Comparison of ENCODE assay signal across 8 cellular contexts in the genomic region with DNA sequence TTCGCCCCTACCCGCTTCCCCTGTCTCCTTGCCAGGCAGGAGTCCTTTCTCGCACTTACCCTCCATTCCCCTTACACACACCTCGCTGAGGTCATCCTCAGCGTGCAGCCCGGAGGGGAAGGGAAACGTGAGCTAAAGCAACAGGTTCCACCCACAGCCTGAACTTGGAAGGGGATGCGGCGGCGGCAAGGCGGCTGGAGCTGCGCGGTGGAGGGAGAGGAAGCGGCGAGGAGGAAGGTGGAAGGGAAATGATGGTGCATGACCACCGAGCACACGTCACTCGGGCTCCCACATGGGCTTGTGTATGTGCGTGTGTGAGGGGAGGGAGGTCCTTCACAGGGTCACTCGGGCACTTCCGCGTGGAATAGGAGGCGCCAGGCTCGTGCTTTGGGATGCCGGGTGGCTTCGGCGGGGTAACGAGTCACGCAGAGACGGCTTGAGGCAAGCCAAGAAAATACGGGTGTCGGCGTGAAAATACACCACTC.
DNase-seq lines count a peak whose midpoint lies in the region; ATAC-seq and TF ChIP-seq lines count a peak whose summit lies in the region.

No MANE protein-coding gene starts in this region.

- no peaks in the 10 kb centered on the region for H3K9me2 ChIP-seq in GM23338 (ENCODE audit: insufficient read depth)

- H3K27me3 Mint-ChIP-seq in GM23338 (ENCODE audit: insufficient read depth, low read depth, poor library complexity): peaks cover 12% of the 10 kb centered on the region

- peaks cover 40% of the 10 kb centered on the region for H3K4me1 Mint-ChIP-seq in GM23338

- H3K4me3 Mint-ChIP-seq in GM23338: peak overlapping the region; percentile 93

- peaks cover 10% of the 10 kb centered on the region; the same call in 1 of the 2 replicates for H3K27me3 ChIP-seq in GM23338 (ENCODE audit: insufficient read depth)
- H3K27me3 ChIP-seq in WERI-Rb-1 (ENCODE audit: insufficient read depth, low read depth, severe bottlenecking): no peaks in the 10 kb centered on the region
- H3K27me3 ChIP-seq in muscle layer of duodenum (ENCODE audit: low read depth, low read length): no peaks in the 10 kb centered on the region

- peaks cover 8% of the 10 kb centered on the region for H4K20me1 ChIP-seq in GM23338 (replicated peaks; ENCODE audit: insufficient read depth)

- no peak for DNase-seq in activated CD4-positive, CD25-positive, alpha-beta regulatory T cell (lab: John Stamatoyannopoulos, UW)
- peak; percentile 69 for DNase-seq in GM23338 (ENCODE audit: low spot score)
- no peak for DNase-seq in LNCaP clone FGC (ENCODE audit: low read depth)
- DNase-seq in WERI-Rb-1: peak; percentile 30
- DNase-seq in fibroblast of gingiva (ENCODE audit: low read depth): peak; percentile 77

- H3K4me1 ChIP-seq in GM23338 (ENCODE audit: insufficient read depth) (peaks cover 34% of the 10 kb centered on the region), muscle layer of duodenum (ENCODE audit: control insufficient read depth in 1 of 2, insufficient read depth in 2 of 2, low read length in 2 of 2) (peaks cover 0 to 19% of the 10 kb centered on the region in 2 donors), urinary bladder (ENCODE audit: insufficient read depth) (no peaks in the 10 kb centered on the region)

- peaks cover 18% of the 10 kb centered on the region for H3K79me2 ChIP-seq in GM23338 (replicated peaks; ENCODE audit: insufficient read depth)

- TF ChIP-seq CTCF in GM23338 (conservative IDR thresholded peaks at IDR 0.05; ENCODE audit: low read depth in 2 of 2) (no peak), LNCaP clone FGC (IDR thresholded peaks at IDR 0.05; ENCODE audit: control insufficient read depth, extremely low read depth, insufficient read depth) (no peak), WERI-Rb-1 (IDR thresholded peaks at IDR 0.05; ENCODE audit: low read depth, low read length) (no peak)

- H3K36me3 ChIP-seq in GM23338 (ENCODE audit: insufficient read depth) (no peaks in the 10 kb centered on the region), WERI-Rb-1 (no peaks in the 10 kb centered on the region), muscle layer of duodenum (ENCODE audit: control insufficient read depth in 1 of 2, insufficient read depth in 2 of 2, low read length in 2 of 2) (peaks cover 0 to 12% of the 10 kb centered on the region in 2 donors), urinary bladder (ENCODE audit: insufficient read depth) (no peaks in the 10 kb centered on the region)

- H2AFZ ChIP-seq in GM23338: peak overlapping the region; percentile 73; the same call in 1 of the 2 replicates

- H3K9me3 ChIP-seq in WERI-Rb-1 (ENCODE audit: severe bottlenecking) (no peaks in the 10 kb centered on the region), muscle layer of duodenum (ENCODE audit: control insufficient read depth in 1 of 2, low read length in 2 of 2) (no peaks in the 10 kb centered on the region)

- H3K27ac Mint-ChIP-seq in GM23338: peak overlapping the region; percentile 87

- H3K27ac ChIP-seq in GM23338 (ENCODE audit: low read depth) (peak overlapping the region; percentile 84; the same call in 1 of the 2 replicates), WERI-Rb-1 (peak overlapping the region; percentile 79), muscle layer of duodenum (ENCODE audit: low read length) (peak overlapping the region; percentile 83), urinary bladder (ENCODE audit: low read depth) (peak overlapping the region; percentile 78)

- H3K9me3 Mint-ChIP-seq in GM23338: no peaks in the 10 kb centered on the region; the same call in 1 of the 3 replicates

- H3K4me2 ChIP-seq in GM23338: peak overlapping the region; percentile 97

- ATAC-seq in activated CD4-positive, CD25-positive, alpha-beta regulatory T cell treated with anti-CD3 and anti-CD28 coated beads, Interleukin-2, amount 50 U/mL, for 24 hours: peak; percentile 9 to 31
- ATAC-seq in GM23338: peak; percentile 34

- H3K36me3 Mint-ChIP-seq in GM23338 (ENCODE audit: low read depth): no peaks in the 10 kb centered on the region

- H3K4me3 ChIP-seq in GM23338: peak overlapping the region; percentile 95
- peak overlapping the region; percentile 51 for H3K4me3 ChIP-seq in LNCaP clone FGC (ENCODE audit: low read depth, low read length)
- peak overlapping the region; percentile 51 for H3K4me3 ChIP-seq in WERI-Rb-1 (ENCODE audit: low read depth, low read length)
- peak overlapping the region; percentile 65 to 79 for H3K4me3 ChIP-seq in muscle layer of duodenum (ENCODE audit: low read depth in 1 of 2, low read length in 2 of 2)
- peak overlapping the region; percentile 72 for H3K4me3 ChIP-seq in urinary bladder (ENCODE audit: low read depth, low read length)

- 0 out of 2 replicates have a peak, but pooled peaks cover 3% of the 10 kb centered on the region for H3F3A ChIP-seq in GM23338 (replicated peaks; ENCODE audit: low read depth)

- 3% methylated on average over 33 of the region's 33 CpGs for WGBS in urinary bladder

TF ChIP-seq in GM23338, 12 proteins besides CTCF, POLR2A, EP300 and RAD21:
- TF ChIP-seq NANOG (IDR thresholded peaks at IDR 0.05; ENCODE audit: borderline replicate concordance) (no peak), CREB1 (CRISPR knock-in tag; IDR thresholded peaks at IDR 0.05; ENCODE audit: low read depth) (peak; percentile 41; the same call in 1 of the 2 replicates)

Comparison
In these comparisons a context has a peak if more than half of its experiments do, and no peak if none do; other contexts are left out.
1. DNase-seq: peak in GM23338 (single experiment), WERI-Rb-1 (single experiment) and fibroblast of gingiva (single experiment); none in activated CD4-positive, CD25-positive, alpha-beta regulatory T cell (0 of 4) and LNCaP clone FGC (single experiment).
2. Peak in every context shown above with its lines, with median percentiles within 50 percentile points of each other: H3K27ac ChIP-seq and H3K4me3 ChIP-seq.